1 cellular context compared by ENCODE assay signal in genomic region chr2:240864475-240864874, GRCh38.
TF ChIP-seq lines count a peak whose summit lies in the region.

No MANE protein-coding gene starts in this region.

TF ChIP-seq in HepG2, 621 proteins besides CTCF, POLR2A, EP300 and RAD21 (continues in another document):
- peak; percentile 89; the same call in 1 of the 2 replicates for TF ChIP-seq FOXO1 (CRISPR knock-in tag; IDR thresholded peaks at IDR 0.05)
- TF ChIP-seq ZNF580 (CRISPR knock-in tag; IDR thresholded peaks at IDR 0.05; ENCODE audit: borderline replicate concordance, low read depth): peak; percentile 20; the same call in 1 of the 2 replicates
- peak; percentile 16; the same call in 1 of the 2 replicates for TF ChIP-seq MAFF (IDR thresholded peaks at IDR 0.05; ENCODE audit: low read depth, low read length)
- 0 out of 2 replicates have a peak, but pooled peaks have one; percentile 32 for TF ChIP-seq ARNTL (CRISPR knock-in tag; IDR thresholded peaks at IDR 0.05)
- TF ChIP-seq FOXP1 (IDR thresholded peaks at IDR 0.05): no peak
- TF ChIP-seq FOXP1 (CRISPR knock-in tag; IDR thresholded peaks at IDR 0.05): peak; percentile 85
- TF ChIP-seq SIX4 (CRISPR knock-in tag; IDR thresholded peaks at IDR 0.05): no peak
- TF ChIP-seq SRSF1 (optimal IDR thresholded peaks at IDR 0.05; ENCODE audit: low read depth, low read length): no peak
- TF ChIP-seq GATAD2A (CRISPR knock-in tag; IDR thresholded peaks at IDR 0.05): peak; percentile 69; the same call in 1 of the 2 replicates
- TF ChIP-seq ZNF558 (CRISPR knock-in tag; IDR thresholded peaks at IDR 0.05; ENCODE audit: borderline replicate concordance): no peak
- peak; percentile 87 for TF ChIP-seq RXRB (CRISPR knock-in tag; IDR thresholded peaks at IDR 0.05; ENCODE audit: borderline replicate concordance)
- TF ChIP-seq RARA (CRISPR knock-in tag; IDR thresholded peaks at IDR 0.05): peak; percentile 83
- no peak for TF ChIP-seq HINFP (CRISPR knock-in tag; IDR thresholded peaks at IDR 0.05; ENCODE audit: low read depth)
- no peak; the same call in 1 of the 2 replicates for TF ChIP-seq ZNF589 (CRISPR knock-in tag; conservative IDR thresholded peaks at IDR 0.05)
- peak; percentile 61 for TF ChIP-seq BCL6 (CRISPR knock-in tag; IDR thresholded peaks at IDR 0.05)
- no peak for TF ChIP-seq MATR3 (CRISPR knock-in tag; IDR thresholded peaks at IDR 0.05)
- no peak for TF ChIP-seq TOPORS (CRISPR knock-in tag; IDR thresholded peaks at IDR 0.05)
- TF ChIP-seq NFIB (CRISPR knock-in tag; IDR thresholded peaks at IDR 0.05; ENCODE audit: borderline replicate concordance): no peak
- TF ChIP-seq FOXA1 (IDR thresholded peaks at IDR 0.05): no peak
- TF ChIP-seq FOXA1 (CRISPR knock-in tag; IDR thresholded peaks at IDR 0.05): peak; percentile 40
- peak; percentile 96 for TF ChIP-seq ELF3 (CRISPR knock-in tag; IDR thresholded peaks at IDR 0.05)
- TF ChIP-seq PAXIP1 (CRISPR knock-in tag; conservative IDR thresholded peaks at IDR 0.05): peak; percentile 94
- peak; percentile 69; the same call in 1 of the 2 replicates for TF ChIP-seq GFI1 (CRISPR knock-in tag; IDR thresholded peaks at IDR 0.05; ENCODE audit: borderline replicate concordance)
- 0 out of 2 replicates have a peak, but pooled peaks have one; percentile 46 for TF ChIP-seq ISL2 (CRISPR knock-in tag; IDR thresholded peaks at IDR 0.05)
- no peak for TF ChIP-seq ZNF205 (CRISPR knock-in tag; IDR thresholded peaks at IDR 0.05)
- 0 out of 2 replicates have a peak, but pooled peaks have one; percentile 32 for TF ChIP-seq HOMEZ (CRISPR knock-in tag; IDR thresholded peaks at IDR 0.05; ENCODE audit: low read depth)
- TF ChIP-seq ZSCAN22 (CRISPR knock-in tag; IDR thresholded peaks at IDR 0.05): no peak
- no peak for TF ChIP-seq ZNF749 (CRISPR knock-in tag; IDR thresholded peaks at IDR 0.05; ENCODE audit: borderline replicate concordance)
- 0 out of 4 replicates have a peak, but pooled peaks of 1 of the 2 experiments have one; percentile 9 for TF ChIP-seq MAFK (conservative IDR thresholded peaks at IDR 0.05 in 1 of 2, IDR thresholded peaks at IDR 0.05 in 1 of 2; ENCODE audit: low read length in 2 of 2)
- TF ChIP-seq FOXJ3 (CRISPR knock-in tag; IDR thresholded peaks at IDR 0.05; ENCODE audit: borderline replicate concordance): 0 out of 2 replicates have a peak, but pooled peaks have one; percentile 15
- TF ChIP-seq HIC2 (CRISPR knock-in tag; IDR thresholded peaks at IDR 0.05; ENCODE audit: low read depth): peak; percentile 60; the same call in 1 of the 2 replicates
- TF ChIP-seq ZFYVE20 (CRISPR knock-in tag; IDR thresholded peaks at IDR 0.05; ENCODE audit: borderline replicate concordance, low read depth): no peak
- TF ChIP-seq NCOA1 (CRISPR knock-in tag; IDR thresholded peaks at IDR 0.05): no peak
- no peak for TF ChIP-seq ZBTB3 (CRISPR knock-in tag; IDR thresholded peaks at IDR 0.05; ENCODE audit: borderline replicate concordance, low read depth)
- peak; percentile 87 for TF ChIP-seq HNF4A (CRISPR knock-in tag; IDR thresholded peaks at IDR 0.05)
- TF ChIP-seq HMG20B (CRISPR knock-in tag; conservative IDR thresholded peaks at IDR 0.05): no peak
- 0 out of 2 replicates have a peak, but pooled peaks have one; percentile 44 for TF ChIP-seq ZNF430 (CRISPR knock-in tag; IDR thresholded peaks at IDR 0.05)
- no peak for TF ChIP-seq ZNF230 (CRISPR knock-in tag; IDR thresholded peaks at IDR 0.05)
- TF ChIP-seq ZNF891 (CRISPR knock-in tag; IDR thresholded peaks at IDR 0.05): no peak
- 0 out of 2 replicates have a peak, but pooled peaks have one; percentile 0 for TF ChIP-seq SNAI1 (CRISPR knock-in tag; IDR thresholded peaks at IDR 0.05; ENCODE audit: borderline replicate concordance)
- TF ChIP-seq RFXAP (CRISPR knock-in tag; IDR thresholded peaks at IDR 0.05; ENCODE audit: borderline replicate concordance): no peak
- TF ChIP-seq HDAC2 (CRISPR knock-in tag; IDR thresholded peaks at IDR 0.05): peak; percentile 77
- peak; percentile 57; the same call in 1 of the 2 replicates for TF ChIP-seq ZBED4 (CRISPR knock-in tag; IDR thresholded peaks at IDR 0.05; ENCODE audit: borderline replicate concordance)
- TF ChIP-seq SIN3A (IDR thresholded peaks at IDR 0.05; ENCODE audit: borderline replicate concordance, low read depth, low read length): no peak
- TF ChIP-seq CEBPG (CRISPR knock-in tag; IDR thresholded peaks at IDR 0.05): peak; percentile 47; the same call in 1 of the 2 replicates
- no peak for TF ChIP-seq KLF11 (CRISPR knock-in tag; IDR thresholded peaks at IDR 0.05)
- no peak for TF ChIP-seq BRF2 (CRISPR knock-in tag; IDR thresholded peaks at IDR 0.05)
- no peak for TF ChIP-seq SUZ12 (IDR thresholded peaks at IDR 0.05; ENCODE audit: low read depth, low read length)
- peak; percentile 79 for TF ChIP-seq ARID5B (CRISPR knock-in tag; IDR thresholded peaks at IDR 0.05)
